In the genomic region with DNA sequence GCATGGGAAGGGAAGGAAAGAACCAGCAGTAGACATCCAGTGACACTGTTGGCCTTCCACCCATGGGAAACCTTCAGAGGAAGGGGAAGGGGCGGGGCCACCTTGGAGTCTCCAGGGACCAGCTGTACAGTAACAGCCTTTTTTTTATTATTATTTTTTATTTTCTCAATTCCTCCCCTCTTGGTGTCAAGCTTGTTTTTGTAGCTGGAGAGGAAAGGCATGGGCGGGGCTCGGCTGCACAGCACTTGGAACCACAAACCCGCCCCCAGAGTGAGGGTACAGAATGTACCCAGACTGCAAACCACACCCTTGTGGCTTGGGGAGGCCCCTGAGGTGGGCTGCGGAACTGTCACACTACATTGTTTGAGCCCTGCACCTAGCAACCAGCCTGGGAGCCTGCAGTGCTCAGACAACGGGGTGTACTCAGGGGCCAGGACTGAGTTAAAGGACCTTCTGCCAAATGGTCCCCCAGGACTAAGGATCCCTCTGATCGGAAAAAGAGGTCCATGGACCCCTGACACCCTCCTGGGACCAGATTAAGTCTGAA, we compare ENCODE assay signal across 9 cellular contexts. TPM values are rescaled to one million over a fixed set of nuclear protein-coding genes. Genes with fewer than 3 reads are reported as not detected.
DNase-seq lines count a peak whose midpoint lies in the region; ATAC-seq and TF ChIP-seq lines count a peak whose summit lies in the region.
"Had no signal": no experiment of that assay in that cellular context is flagged by ENCODE, and none has a peak within 500 bp of the region (broad histone marks: within the 10 kb centered on the region; RNA-seq: fewer than 3 reads in every experiment).

No MANE protein-coding gene starts in this region.

- ATAC-seq in HG03354 (IDR thresholded peaks at IDR 0.05; ENCODE audit: poor library complexity, severe bottlenecking, unreplicated experiment), result peak; percentile 84
- ATAC-seq in left lung, result peak; percentile 62

- H3K4me1 ChIP-seq in adipocyte (ENCODE audit: control insufficient read depth, insufficient read depth, low read length) (peaks cover 40% of the 10 kb centered on the region), left lung (peaks cover 30 to 46% of the 10 kb centered on the region in 2 donors)

- TF ChIP-seq CTCF in left lung (IDR thresholded peaks at IDR 0.05), result peak in 1 of 2 donors; percentile 35

- intact Hi-C loops in left lung (cut with DNase I), result no loop called here

- H3K4me3 Mint-ChIP-seq in T-helper 1 cell treated with Interleukin-12 subunit alpha and Interleukin-12 subunit beta and Interleukin-4 antibody, amounts not matched to agents 30 μg/mL and 1 μg/mL, for 36 hours, result peak overlapping the region; percentile 90

- H3K27ac ChIP-seq in left lung, result peak overlapping the region; percentile 83 to 99
- H3K27ac ChIP-seq: 22Rv1 had no signal

- no peaks in the 10 kb centered on the region for H3K27me3 Mint-ChIP-seq in T-helper 1 cell treated with Interleukin-12 subunit alpha and Interleukin-12 subunit beta and Interleukin-4 antibody, amounts not matched to agents 30 μg/mL and 1 μg/mL, for 36 hours (ENCODE audit: low read depth)

- peak; percentile 58 for DNase-seq in DMS 273 (lab: John Stamatoyannopoulos, UW; ENCODE audit: unreplicated experiment)
- DNase-seq in DMS 273 treated with DMSO at 0.1 percent for 48 hours (lab: John Stamatoyannopoulos, UW), result no peak
- DNase-seq in adipocyte (ENCODE audit: low read depth), result peak; percentile 88
- DNase-seq in left lung, result peak; percentile 87 to 88
- peak; percentile 71 for DNase-seq in stimulated activated CD8-positive, alpha-beta memory T cell treated with anti-CD3 and anti-CD28 coated beads, Interleukin-15, amount 100 ng/mL, for 1 hour (ENCODE audit: low read depth)
- DNase-seq in NCI-H1092 (lab: John Stamatoyannopoulos, UW), result no peak

- H3K9me3 Mint-ChIP-seq in T-helper 1 cell treated with Interleukin-12 subunit alpha and Interleukin-12 subunit beta and Interleukin-4 antibody, amounts not matched to agents 30 μg/mL and 1 μg/mL, for 36 hours, result no peaks in the 10 kb centered on the region

- H3K27ac Mint-ChIP-seq in T-helper 1 cell treated with Interleukin-12 subunit alpha and Interleukin-12 subunit beta and Interleukin-4 antibody, amounts not matched to agents 30 μg/mL and 1 μg/mL, for 36 hours, result peak overlapping the region; percentile 89

- H3K4me3 ChIP-seq in adipocyte (ENCODE audit: low read length) (peak overlapping the region; percentile 54), left lung (peak overlapping the region in 1 of 2 donors; percentile 52)

- no peaks in the 10 kb centered on the region for H3K36me3 ChIP-seq in adipocyte (ENCODE audit: control insufficient read depth, insufficient read depth, low read length, severe bottlenecking)
- H3K36me3 ChIP-seq in left lung, result no peaks in the 10 kb centered on the region

- H3K4me1 Mint-ChIP-seq in T-helper 1 cell treated with Interleukin-12 subunit alpha and Interleukin-12 subunit beta and Interleukin-4 antibody, amounts not matched to agents 30 μg/mL and 1 μg/mL, for 36 hours (ENCODE audit: low read depth), result peaks cover 44% of the 10 kb centered on the region

- peaks cover 8% of the 10 kb centered on the region for H3K27me3 ChIP-seq in adipocyte (replicated peaks; ENCODE audit: control insufficient read depth, insufficient read depth, low read length)
- peaks cover 0 to 2% of the 10 kb centered on the region in 2 donors for H3K27me3 ChIP-seq in left lung

- peak overlapping the region; percentile 94 for H3K9ac ChIP-seq in adipocyte (ENCODE audit: low read length)

- H3K9me3 ChIP-seq in adipocyte (ENCODE audit: control insufficient read depth, low read length) (no peaks in the 10 kb centered on the region), left lung (no peaks in the 10 kb centered on the region)

- no peaks in the 10 kb centered on the region for H3K36me3 Mint-ChIP-seq in T-helper 1 cell treated with Interleukin-12 subunit alpha and Interleukin-12 subunit beta and Interleukin-4 antibody, amounts not matched to agents 30 μg/mL and 1 μg/mL, for 36 hours (ENCODE audit: low read depth)

RNA-seq across cellular contexts. Expression of a gene that starts 45.7 kb away (rescaled TPM):
- total RNA-seq in left lung, result 10 to 100 TPM; 29.4 to 36.2 TPM

Comparison
In these comparisons a context has a peak if more than half of its experiments do, and no peak if none do; other contexts are left out.
1. DNase-seq: peak in DMS 273 (single experiment), adipocyte (single experiment), left lung (2 of 2) and stimulated activated CD8-positive, alpha-beta memory T cell treated with anti-CD3 and anti-CD28 coated beads, Interleukin-15, amount 100 ng/mL, for 1 hour (single experiment); none in DMS 273 treated with DMSO at 0.1 percent for 48 hours (single experiment) and NCI-H1092 (single experiment).